26 cellular contexts compared by ENCODE assay signal in the genomic region with DNA sequence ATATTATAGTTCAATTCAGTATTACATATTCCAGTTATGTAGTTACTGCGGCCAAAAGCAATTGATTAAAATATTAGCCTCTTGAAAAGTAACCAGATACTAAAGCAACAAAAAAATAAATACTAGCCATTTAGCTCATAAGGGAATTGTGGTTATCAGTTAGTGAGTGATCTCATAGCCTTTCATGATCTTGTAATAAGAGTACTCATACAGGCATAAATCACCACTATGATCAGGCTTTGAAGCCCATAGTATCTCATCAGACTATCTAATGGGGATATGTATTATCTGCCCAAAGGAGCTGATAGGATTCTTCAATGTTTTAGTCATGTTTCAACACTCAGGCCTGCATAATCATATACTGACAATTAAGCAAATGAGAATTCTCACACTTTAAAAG.
"Had no signal": no experiment of that assay in that cellular context is flagged by ENCODE, and none has a peak within 500 bp of the region (broad histone marks: within the 10 kb centered on the region; RNA-seq: fewer than 3 reads in every experiment).

No MANE protein-coding gene starts in this region.

- DNase-seq: hippocampal formation; kidney; left colon; left lung; lower lobe of right lung; mammary epithelial cell; mesenchymal stem cell; naive thymus-derived CD8-positive, alpha-beta T cell; nucleus accumbens; pancreas; posterior cingulate gyrus; retina; right cardiac atrium; small intestine; spleen; stimulated activated CD4-positive, alpha-beta T cell treated with anti-CD3 and anti-CD28 coated beads, Interleukin-4, amount 100 ng/mL, for 24 hours; stimulated activated naive CD4-positive, alpha-beta T cell; tibial artery; upper lobe of right lung; uterus had no signal

- H3K27ac ChIP-seq: left lung, lower lobe of right lung, pancreas, prostate gland, spleen, suprapubic skin, thoracic aorta, tibial artery, upper lobe of right lung, uterus had no signal

- H3K27me3 ChIP-seq: left lung, pancreas, spleen, suprapubic skin, tibial artery, upper lobe of right lung, uterus had no signal

- H3K4me3 ChIP-seq: left lung, lower lobe of right lung, pancreas, prostate gland, spleen, suprapubic skin, thoracic aorta, tibial artery, upper lobe of right lung, uterus had no signal

- H3K36me3 ChIP-seq: left lung, lower lobe of right lung, pancreas, prostate gland, spleen, suprapubic skin, thoracic aorta, tibial artery, upper lobe of right lung, uterus had no signal

- FAIRE-seq: islet of Langerhans, kidney, pancreas, small intestine had no signal

- H3K9me3 ChIP-seq: left lung, lower lobe of right lung, pancreas, prostate gland, spleen, suprapubic skin, thoracic aorta, tibial artery, upper lobe of right lung, uterus had no signal

- H3K4me1 ChIP-seq: left lung, lower lobe of right lung, pancreas, prostate gland, spleen, suprapubic skin, upper lobe of right lung, uterus had no signal

- ATAC-seq: left colon; left lung; lower lobe of right lung; naive thymus-derived CD8-positive, alpha-beta T cell; pancreas; right cardiac atrium; sciatic nerve; stimulated activated effector memory CD8-positive, alpha-beta T cell treated with anti-CD3 and anti-CD28 coated beads, Interleukin-12 subunit alpha, Interleukin-12 subunit beta, amount 100 ng/mL, for 72 hours; upper lobe of right lung had no signal
